9 cellular contexts compared by ENCODE assay signal in the genomic region with DNA sequence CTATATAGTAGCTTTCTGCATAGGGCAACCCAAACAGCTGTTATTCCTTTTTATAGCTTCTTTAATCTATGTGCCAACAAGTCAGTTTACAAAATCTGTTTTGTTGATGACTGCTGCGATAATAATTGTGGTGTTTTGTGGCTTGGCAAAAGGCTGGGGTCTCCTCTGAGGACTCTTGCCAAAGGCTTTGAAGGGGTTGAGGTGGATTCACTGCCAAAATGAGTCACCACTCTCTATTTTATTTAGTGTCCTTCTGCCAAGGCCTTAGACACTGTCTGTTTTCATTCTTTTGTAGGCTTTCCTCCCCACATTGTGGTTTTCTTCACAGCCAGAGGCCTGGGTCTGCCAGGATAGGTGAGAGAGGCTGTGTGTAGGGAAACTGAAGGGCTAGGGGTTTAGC.
DNase-seq lines count a peak whose midpoint lies in the region; ATAC-seq and TF ChIP-seq lines count a peak whose summit lies in the region.
"Had no signal": no experiment of that assay in that cellular context is flagged by ENCODE, and none has a peak within 500 bp of the region (broad histone marks: within the 10 kb centered on the region; RNA-seq: fewer than 3 reads in every experiment).

No MANE protein-coding gene starts in this region.

- TF ChIP-seq CTCF in astrocyte of the cerebellum (IDR thresholded peaks at IDR 0.05; ENCODE audit: low read depth, low read length, missing control alignments) = no peak
- no peak for TF ChIP-seq CTCF in uterus (IDR thresholded peaks at IDR 0.05)
- no peak for TF ChIP-seq CTCF in progenitor cell of endocrine pancreas (IDR thresholded peaks at IDR 0.05; ENCODE audit: unreplicated experiment)

- H3K4me3 Mint-ChIP-seq in activated T-cell treated with anti-CD3 and anti-CD28 coated beads, Interleukin-2, amount 50 U/mL, for 72 hours = no peak overlapping the region
- H3K4me3 Mint-ChIP-seq in activated T-cell treated with anti-CD3 and anti-CD28 coated beads, Interleukin-2, amount 50 U/mL, for 24 hours = no peak overlapping the region
- H3K4me3 Mint-ChIP-seq in progenitor cell of endocrine pancreas (ENCODE audit: low read depth) = no peak overlapping the region

- peak overlapping the region; percentile 48 to 71 for H3K27ac ChIP-seq in uterus
- H3K27ac ChIP-seq: neutrophil had no signal

- no peaks in the 10 kb centered on the region for H3K27me3 Mint-ChIP-seq in activated T-cell treated with anti-CD3 and anti-CD28 coated beads, Interleukin-2, amount 50 U/mL, for 72 hours (ENCODE audit: low read depth)
- no peaks in the 10 kb centered on the region for H3K27me3 Mint-ChIP-seq in activated T-cell treated with anti-CD3 and anti-CD28 coated beads, Interleukin-2, amount 50 U/mL, for 24 hours
- no peaks in the 10 kb centered on the region for H3K27me3 Mint-ChIP-seq in progenitor cell of endocrine pancreas

- in situ Hi-C loops in astrocyte of the cerebellum (cut with HindIII; ENCODE audit: low sequenced_read_pairs) = no loop called here

- intact Hi-C loops in uterus (cut with DNase I; ENCODE audit: low total_unique reads) = no loop called here

- H3K9me3 ChIP-seq in uterus = no peaks in the 10 kb centered on the region
- H3K9me3 ChIP-seq: neutrophil had no signal

- H3K36me3 Mint-ChIP-seq in activated T-cell treated with anti-CD3 and anti-CD28 coated beads, Interleukin-2, amount 50 U/mL, for 72 hours (ENCODE audit: insufficient read depth in 2 of 2) = no peaks in the 10 kb centered on the region
- H3K36me3 Mint-ChIP-seq in activated T-cell treated with anti-CD3 and anti-CD28 coated beads, Interleukin-2, amount 50 U/mL, for 24 hours (ENCODE audit: low read depth) = no peaks in the 10 kb centered on the region
- no peaks in the 10 kb centered on the region for H3K36me3 Mint-ChIP-seq in progenitor cell of endocrine pancreas (ENCODE audit: insufficient read depth)

- peak; percentile 35 to 51 for ATAC-seq in activated T-cell treated with anti-CD3 and anti-CD28 coated beads, Interleukin-2, amount 50 U/mL, for 72 hours (replicated peaks in 1 of 2)

- TF ChIP-seq POLR2A in uterus (IDR thresholded peaks at IDR 0.05) = no peak

- H3K4me1 ChIP-seq in uterus = peaks cover 8 to 22% of the 10 kb centered on the region in 2 donors

- no peak for DNase-seq in activated T-cell treated with anti-CD3 and anti-CD28 coated beads, Interleukin-2, amount 50 U/mL, for 72 hours
- DNase-seq in activated T-cell treated with anti-CD3 and anti-CD28 coated beads, Interleukin-2, amount 50 U/mL, for 24 hours = no peak
- DNase-seq in astrocyte of the cerebellum (ENCODE audit: low read depth) (peak; percentile 98), iris pigment epithelial cell (ENCODE audit: low read depth) (peak; percentile 83), uterus (no peak), NCI-H748 (lab: John Stamatoyannopoulos, UW; ENCODE audit: unreplicated experiment) (no peak), progenitor cell of endocrine pancreas (ENCODE audit: low spot score, unreplicated experiment) (no peak)
- no peak for DNase-seq in activated effector memory CD4-positive, alpha-beta T cell treated with Interleukin-2 at 50 U/mL for 16 hours

- H3K4me3 ChIP-seq in astrocyte of the cerebellum (ENCODE audit: low read depth, low read length) (no peak overlapping the region), uterus (no peak overlapping the region)

- no peak overlapping the region for H3K27ac Mint-ChIP-seq in activated T-cell treated with anti-CD3 and anti-CD28 coated beads, Interleukin-2, amount 50 U/mL, for 72 hours
- H3K27ac Mint-ChIP-seq in activated T-cell treated with anti-CD3 and anti-CD28 coated beads, Interleukin-2, amount 50 U/mL, for 24 hours = no peak overlapping the region
- no peak overlapping the region for H3K27ac Mint-ChIP-seq in progenitor cell of endocrine pancreas

- no peaks in the 10 kb centered on the region for H3K4me1 Mint-ChIP-seq in activated T-cell treated with anti-CD3 and anti-CD28 coated beads, Interleukin-2, amount 50 U/mL, for 72 hours (ENCODE audit: low read depth)
- peaks cover 7% of the 10 kb centered on the region for H3K4me1 Mint-ChIP-seq in activated T-cell treated with anti-CD3 and anti-CD28 coated beads, Interleukin-2, amount 50 U/mL, for 24 hours (ENCODE audit: low read depth)
- H3K4me1 Mint-ChIP-seq in progenitor cell of endocrine pancreas (ENCODE audit: low read depth) = peaks cover 3% of the 10 kb centered on the region

- no peaks in the 10 kb centered on the region for H3K36me3 ChIP-seq in uterus
- H3K36me3 ChIP-seq: neutrophil had no signal

- H3K27me3 ChIP-seq in uterus = no peaks in the 10 kb centered on the region
- H3K27me3 ChIP-seq: neutrophil had no signal

- no peaks in the 10 kb centered on the region for H3K9me3 Mint-ChIP-seq in activated T-cell treated with anti-CD3 and anti-CD28 coated beads, Interleukin-2, amount 50 U/mL, for 72 hours
- no peaks in the 10 kb centered on the region for H3K9me3 Mint-ChIP-seq in activated T-cell treated with anti-CD3 and anti-CD28 coated beads, Interleukin-2, amount 50 U/mL, for 24 hours
- peaks cover 4% of the 10 kb centered on the region for H3K9me3 Mint-ChIP-seq in progenitor cell of endocrine pancreas (ENCODE audit: low read depth)

Comparison
In these comparisons a context has a peak if more than half of its experiments do, and no peak if none do; other contexts are left out.
1. DNase-seq: peak in astrocyte of the cerebellum (single experiment) and iris pigment epithelial cell (single experiment); none in activated T-cell treated with anti-CD3 and anti-CD28 coated beads, Interleukin-2, amount 50 U/mL, for 72 hours (0 of 2), activated T-cell treated with anti-CD3 and anti-CD28 coated beads, Interleukin-2, amount 50 U/mL, for 24 hours (single experiment), uterus (0 of 2), NCI-H748 (single experiment), activated effector memory CD4-positive, alpha-beta T cell treated with Interleukin-2 at 50 U/mL for 16 hours (single experiment) and progenitor cell of endocrine pancreas (single experiment).